ENCODE assay signal across 8 cellular contexts in the genomic region with DNA sequence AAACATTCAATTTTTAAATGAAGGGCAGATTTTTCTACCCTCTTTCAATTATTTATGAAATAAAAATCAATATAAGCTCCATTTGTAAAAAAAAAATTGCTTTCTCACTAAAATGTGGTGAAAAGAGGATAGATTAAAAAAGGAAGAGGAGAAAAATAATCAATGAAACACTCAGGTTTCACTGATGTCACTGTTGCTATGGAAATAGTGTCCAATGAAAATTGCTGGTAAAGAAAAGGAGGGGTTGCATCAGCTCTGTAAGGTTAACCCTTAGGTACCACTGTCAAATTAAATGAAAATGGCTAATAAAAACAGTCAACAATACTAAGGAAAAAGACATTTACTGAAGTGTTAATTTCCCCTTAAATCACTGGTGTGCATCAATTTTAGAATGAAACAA.
DNase-seq lines count a peak whose midpoint lies in the region; ATAC-seq, FAIRE-seq and TF ChIP-seq lines count a peak whose summit lies in the region.

No MANE protein-coding gene starts in this region.

- peaks cover 28% of the 10 kb centered on the region for H3K36me3 Mint-ChIP-seq in activated CD8-positive, alpha-beta T cell treated with anti-CD3 and anti-CD28 coated beads for 36 hours (ENCODE audit: low read depth)
- peaks cover 38% of the 10 kb centered on the region for H3K36me3 Mint-ChIP-seq in activated CD8-positive, alpha-beta T cell treated with anti-CD3 and anti-CD28 coated beads, Interleukin-2, amount 10 ng/mL, durations not matched to agents 7 days and 5 days (ENCODE audit: low read depth)

- H3K27ac ChIP-seq in small intestine (ENCODE audit: low read depth in 1 of 2, low read length in 1 of 2): no peak overlapping the region
- H3K27ac ChIP-seq in MM.1S (ENCODE audit: low read length): no peak overlapping the region

- H3K27ac Mint-ChIP-seq in activated CD8-positive, alpha-beta T cell treated with anti-CD3 and anti-CD28 coated beads for 36 hours: peak overlapping the region; percentile 69
- no peak overlapping the region for H3K27ac Mint-ChIP-seq in activated CD8-positive, alpha-beta T cell treated with anti-CD3 and anti-CD28 coated beads, Interleukin-2, amount 10 ng/mL, durations not matched to agents 7 days and 5 days

- H3K79me2 ChIP-seq in MM.1S (ENCODE audit: low read length): no peaks in the 10 kb centered on the region

- H3K9me3 Mint-ChIP-seq in activated CD8-positive, alpha-beta T cell treated with anti-CD3 and anti-CD28 coated beads for 36 hours: no peaks in the 10 kb centered on the region
- no peaks in the 10 kb centered on the region for H3K9me3 Mint-ChIP-seq in activated CD8-positive, alpha-beta T cell treated with anti-CD3 and anti-CD28 coated beads, Interleukin-2, amount 10 ng/mL, durations not matched to agents 7 days and 5 days (ENCODE audit: insufficient read depth)

- DNase-seq in activated CD8-positive, alpha-beta T cell treated with anti-CD3 and anti-CD28 coated beads for 36 hours: no peak
- DNase-seq in activated CD8-positive, alpha-beta T cell treated with anti-CD3 and anti-CD28 coated beads, Interleukin-2, amount 10 ng/mL, durations not matched to agents 7 days and 5 days: no peak
- DNase-seq in NCI-H1048 (lab: John Stamatoyannopoulos, UW) (peak; percentile 2), left cardiac atrium (no peak), small intestine (peak; percentile 34), MM.1S (no peak)
- DNase-seq in activated effector memory CD4-positive, alpha-beta T cell treated with anti-CD3 and anti-CD28 coated beads, Interleukin-2, amount 50 U/mL, for 16 hours: no peak

- H3K4me1 ChIP-seq in small intestine (ENCODE audit: control insufficient read depth in 2 of 2, insufficient read depth in 1 of 2, low read depth in 1 of 2, low read length in 1 of 2): no peaks in the 10 kb centered on the region
- H3K4me1 ChIP-seq in MM.1S (ENCODE audit: low read length): no peaks in the 10 kb centered on the region

- peaks cover 3 to 5% of the 10 kb centered on the region in 2 donors for H3K36me3 ChIP-seq in small intestine (ENCODE audit: control insufficient read depth in 2 of 2, insufficient read depth in 2 of 2, low read length in 2 of 2)
- no peaks in the 10 kb centered on the region for H3K36me3 ChIP-seq in MM.1S (replicated peaks; ENCODE audit: insufficient read depth, low read length)

- peak; percentile 19 for FAIRE-seq in small intestine (lab: Jason Lieb, UNC)

- H2AFZ ChIP-seq in MM.1S (ENCODE audit: low read length): no peak overlapping the region

- H3K27me3 ChIP-seq in small intestine (ENCODE audit: control insufficient read depth in 2 of 2, insufficient read depth in 2 of 2, low read length in 2 of 2) (no peaks in the 10 kb centered on the region), MM.1S (replicated peaks; ENCODE audit: insufficient read depth, low read length) (no peaks in the 10 kb centered on the region)

- POLR2A ChIA-PET in activated CD8-positive, alpha-beta T cell treated with anti-CD3 and anti-CD28 coated beads for 36 hours (lab: Charles Lee): interaction anchor here (1.2 to 2.0 kb wide), 2 partner anchors 8 to 97 kb away, joined by 4 to 5 read pairs; no protein-coding TSS in a partner anchor
- POLR2A ChIA-PET in activated CD8-positive, alpha-beta T cell treated with anti-CD3 and anti-CD28 coated beads, Interleukin-2, amount 10 ng/mL, durations not matched to agents 7 days and 5 days (lab: Charles Lee): no interaction called here

- H3K4me3 Mint-ChIP-seq in activated CD8-positive, alpha-beta T cell treated with anti-CD3 and anti-CD28 coated beads for 36 hours: peak overlapping the region; percentile 45
- H3K4me3 Mint-ChIP-seq in activated CD8-positive, alpha-beta T cell treated with anti-CD3 and anti-CD28 coated beads, Interleukin-2, amount 10 ng/mL, durations not matched to agents 7 days and 5 days: no peak overlapping the region

- intact Hi-C loops in activated CD8-positive, alpha-beta T cell treated with anti-CD3 and anti-CD28 coated beads for 36 hours (cut with micrococcal nuclease): no loop called here
- intact Hi-C loops in left cardiac atrium (cut with DNase I): loop anchor here in 1 of 2 donors (5.0 kb wide), 1 partner anchor 100 kb away; no protein-coding TSS in a partner anchor

- CTCF ChIA-PET in activated CD8-positive, alpha-beta T cell treated with anti-CD3 and anti-CD28 coated beads for 36 hours (lab: Charles Lee): interaction anchor here (1.4 kb wide), 1 partner anchor 102 kb away, joined by 3 read pairs; no protein-coding TSS in a partner anchor
- CTCF ChIA-PET in activated CD8-positive, alpha-beta T cell treated with anti-CD3 and anti-CD28 coated beads, Interleukin-2, amount 10 ng/mL, durations not matched to agents 7 days and 5 days (lab: Charles Lee): interaction anchor here (1.2 to 1.7 kb wide), 2 partner anchors 186 to 347 kb away, joined by 3 read pairs; a partner anchor contains a TSS

- no peaks in the 10 kb centered on the region for H3F3A ChIP-seq in MM.1S (ENCODE audit: insufficient read depth, low read length)

- H3K9me3 ChIP-seq in small intestine (ENCODE audit: control insufficient read depth, low read depth) (no peaks in the 10 kb centered on the region), MM.1S (replicated peaks; ENCODE audit: insufficient read depth, low read length) (no peaks in the 10 kb centered on the region)

- H3K4me3 ChIP-seq in WI38 (ENCODE audit: low read depth, low read length) (peak overlapping the region; percentile 43), small intestine (ENCODE audit: low read depth in 1 of 2, low read length in 2 of 2) (no peak overlapping the region), MM.1S (ENCODE audit: low read length) (no peak overlapping the region)

- peak; percentile 79 for ATAC-seq in activated CD8-positive, alpha-beta T cell treated with anti-CD3 and anti-CD28 coated beads for 36 hours
- ATAC-seq in activated CD8-positive, alpha-beta T cell treated with anti-CD3 and anti-CD28 coated beads, Interleukin-2, amount 10 ng/mL, durations not matched to agents 7 days and 5 days: no peak
- peak; percentile 76 to 80 for ATAC-seq in left cardiac atrium

- no peaks in the 10 kb centered on the region for H4K20me1 ChIP-seq in MM.1S (ENCODE audit: insufficient read depth, low read length)

- peaks cover 16% of the 10 kb centered on the region for H3K4me1 Mint-ChIP-seq in activated CD8-positive, alpha-beta T cell treated with anti-CD3 and anti-CD28 coated beads for 36 hours (ENCODE audit: low read depth)
- H3K4me1 Mint-ChIP-seq in activated CD8-positive, alpha-beta T cell treated with anti-CD3 and anti-CD28 coated beads, Interleukin-2, amount 10 ng/mL, durations not matched to agents 7 days and 5 days (ENCODE audit: low read depth): no peaks in the 10 kb centered on the region

- H3K27me3 Mint-ChIP-seq in activated CD8-positive, alpha-beta T cell treated with anti-CD3 and anti-CD28 coated beads for 36 hours: no peaks in the 10 kb centered on the region
- no peaks in the 10 kb centered on the region for H3K27me3 Mint-ChIP-seq in activated CD8-positive, alpha-beta T cell treated with anti-CD3 and anti-CD28 coated beads, Interleukin-2, amount 10 ng/mL, durations not matched to agents 7 days and 5 days (ENCODE audit: low read depth)

- TF ChIP-seq CTCF in activated CD8-positive, alpha-beta T cell treated with anti-CD3 and anti-CD28 coated beads for 36 hours (IDR thresholded peaks at IDR 0.05): no peak
- TF ChIP-seq CTCF in WI38 (IDR thresholded peaks at IDR 0.05; ENCODE audit: low read depth, low read length) (no peak), MM.1S (IDR thresholded peaks at IDR 0.05; ENCODE audit: low read length) (no peak)

- no peak overlapping the region for H3K4me2 ChIP-seq in MM.1S (ENCODE audit: low read depth, low read length)

- no peak overlapping the region for H3K9ac ChIP-seq in MM.1S (ENCODE audit: low read length)

- no peaks in the 10 kb centered on the region for H3K9me2 ChIP-seq in MM.1S (replicated peaks; ENCODE audit: insufficient read depth, low read length)

Comparison
In these comparisons a context has a peak if more than half of its experiments do, and no peak if none do; other contexts are left out.
1. DNase-seq: peak in NCI-H1048 (single experiment) and small intestine (single experiment); none in activated CD8-positive, alpha-beta T cell treated with anti-CD3 and anti-CD28 coated beads for 36 hours (single experiment), activated CD8-positive, alpha-beta T cell treated with anti-CD3 and anti-CD28 coated beads, Interleukin-2, amount 10 ng/mL, durations not matched to agents 7 days and 5 days (single experiment), left cardiac atrium (single experiment), MM.1S (single experiment) and activated effector memory CD4-positive, alpha-beta T cell treated with anti-CD3 and anti-CD28 coated beads, Interleukin-2, amount 50 U/mL, for 16 hours (single experiment).